In genomic region chr10:79176949-79177602, GRCh38 we compare ENCODE assay signal across 1 cellular context.
TF ChIP-seq lines count a peak whose summit lies in the region.

No MANE protein-coding gene starts in this region.

TF ChIP-seq in HepG2, 621 proteins besides CTCF, POLR2A, EP300 and RAD21 (continued from another document and continues in another):
- TF ChIP-seq HMGXB4 (CRISPR knock-in tag; IDR thresholded peaks at IDR 0.05; ENCODE audit: borderline replicate concordance in 1 of 2, low read depth in 1 of 2) = peak in 1 of 2 experiments; percentile 57; a peak in 2 of 4 replicates
- no peak for TF ChIP-seq ZNF616 (CRISPR knock-in tag; IDR thresholded peaks at IDR 0.05; ENCODE audit: low read depth)
- no peak for TF ChIP-seq TMF1 (CRISPR knock-in tag; IDR thresholded peaks at IDR 0.05; ENCODE audit: low read depth)
- peak; percentile 63; the same call in 1 of the 2 replicates for TF ChIP-seq ZMAT3 (CRISPR knock-in tag; conservative IDR thresholded peaks at IDR 0.05)
- peak; percentile 90; the same call in 1 of the 2 replicates for TF ChIP-seq ZNF710 (CRISPR knock-in tag; IDR thresholded peaks at IDR 0.05; ENCODE audit: borderline replicate concordance)
- no peak for TF ChIP-seq NONO (IDR thresholded peaks at IDR 0.05)
- no peak for TF ChIP-seq NONO (CRISPR knock-in tag; conservative IDR thresholded peaks at IDR 0.05)
- TF ChIP-seq ZBTB8A (CRISPR knock-in tag; IDR thresholded peaks at IDR 0.05; ENCODE audit: borderline replicate concordance, low read depth) = no peak
- TF ChIP-seq EHMT2 (IDR thresholded peaks at IDR 0.05; ENCODE audit: borderline replicate concordance, low read depth, low read length) = no peak
- TF ChIP-seq, protein P1, sequence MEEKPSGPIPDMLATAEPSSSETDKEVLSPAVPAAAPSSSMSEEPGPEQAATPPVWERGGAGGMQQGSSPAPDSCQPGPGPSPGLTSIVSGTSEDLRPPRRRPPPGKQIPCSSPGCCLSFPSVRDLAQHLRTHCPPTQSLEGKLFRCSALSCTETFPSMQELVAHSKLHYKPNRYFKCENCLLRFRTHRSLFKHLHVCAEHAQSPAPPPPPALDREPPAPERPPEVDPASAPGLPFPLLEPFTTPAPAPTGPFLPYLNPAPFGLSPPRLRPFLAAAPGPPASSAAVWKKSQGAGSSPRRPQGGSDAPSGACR (CRISPR knock-in tag; IDR thresholded peaks at IDR 0.05) = peak; percentile 81; the same call in 1 of the 2 replicates
- TF ChIP-seq NCOA5 (CRISPR knock-in tag; IDR thresholded peaks at IDR 0.05) = no peak
- no peak for TF ChIP-seq PLSCR1 (CRISPR knock-in tag; IDR thresholded peaks at IDR 0.05; ENCODE audit: borderline replicate concordance)
- TF ChIP-seq GATAD1 (CRISPR knock-in tag; IDR thresholded peaks at IDR 0.05) = no peak
- no peak for TF ChIP-seq SALL2 (CRISPR knock-in tag; IDR thresholded peaks at IDR 0.05)
- no peak for TF ChIP-seq CAMTA2 (CRISPR knock-in tag; IDR thresholded peaks at IDR 0.05; ENCODE audit: borderline replicate concordance)
- TF ChIP-seq REL (CRISPR knock-in tag; conservative IDR thresholded peaks at IDR 0.05) = no peak
- TF ChIP-seq TAF15 (IDR thresholded peaks at IDR 0.05; ENCODE audit: low read depth, low read length, poor library complexity, severe bottlenecking) = no peak
- no peak for TF ChIP-seq ARNT (IDR thresholded peaks at IDR 0.05)
- no peak for TF ChIP-seq POLR2G (IDR thresholded peaks at IDR 0.05; ENCODE audit: low read depth, low read length)
- TF ChIP-seq ZNF460 (CRISPR knock-in tag; IDR thresholded peaks at IDR 0.05; ENCODE audit: borderline replicate concordance) = no peak
- TF ChIP-seq NFE2L2 (IDR thresholded peaks at IDR 0.05; ENCODE audit: low read length) = no peak
- TF ChIP-seq MAX (IDR thresholded peaks at IDR 0.05) = peak; percentile 55
- no peak for TF ChIP-seq RBM22 (optimal IDR thresholded peaks at IDR 0.05; ENCODE audit: low read length)
- no peak for TF ChIP-seq HIC2 (CRISPR knock-in tag; IDR thresholded peaks at IDR 0.05; ENCODE audit: low read depth)
- TF ChIP-seq NCOR1 (IDR thresholded peaks at IDR 0.05; ENCODE audit: borderline replicate concordance, low read length) = no peak
- TF ChIP-seq ZC3H13 (CRISPR knock-in tag; IDR thresholded peaks at IDR 0.05) = no peak
- TF ChIP-seq NFIC (IDR thresholded peaks at IDR 0.05; ENCODE audit: low read length) = no peak
- TF ChIP-seq, protein P2, sequence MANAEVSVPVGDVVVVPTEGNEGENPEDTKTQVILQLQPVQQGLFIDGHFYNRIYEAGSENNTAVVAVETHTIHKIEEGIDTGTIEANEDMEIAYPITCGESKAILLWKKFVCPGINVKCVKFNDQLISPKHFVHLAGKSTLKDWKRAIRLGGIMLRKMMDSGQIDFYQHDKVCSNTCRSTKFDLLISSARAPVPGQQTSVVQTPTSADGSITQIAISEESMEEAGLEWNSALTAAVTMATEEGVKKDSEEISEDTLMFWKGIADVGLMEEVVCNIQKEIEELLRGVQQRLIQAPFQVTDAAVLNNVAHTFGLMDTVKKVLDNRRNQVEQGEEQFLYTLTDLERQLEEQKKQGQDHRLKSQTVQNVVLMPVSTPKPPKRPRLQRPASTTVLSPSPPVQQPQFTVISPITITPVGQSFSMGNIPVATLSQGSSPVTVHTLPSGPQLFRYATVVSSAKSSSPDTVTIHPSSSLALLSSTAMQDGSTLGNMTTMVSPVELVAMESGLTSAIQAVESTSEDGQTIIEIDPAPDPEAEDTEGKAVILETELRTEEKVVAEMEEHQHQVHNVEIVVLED (CRISPR knock-in tag; IDR thresholded peaks at IDR 0.05; ENCODE audit: borderline replicate concordance) = 0 out of 2 replicates have a peak, but pooled peaks have one; percentile 19
- TF ChIP-seq CREM (IDR thresholded peaks at IDR 0.05) = peak; percentile 33; the same call in 1 of the 2 replicates
- no peak for TF ChIP-seq CREM (CRISPR knock-in tag; IDR thresholded peaks at IDR 0.05)
- TF ChIP-seq, protein P3, sequence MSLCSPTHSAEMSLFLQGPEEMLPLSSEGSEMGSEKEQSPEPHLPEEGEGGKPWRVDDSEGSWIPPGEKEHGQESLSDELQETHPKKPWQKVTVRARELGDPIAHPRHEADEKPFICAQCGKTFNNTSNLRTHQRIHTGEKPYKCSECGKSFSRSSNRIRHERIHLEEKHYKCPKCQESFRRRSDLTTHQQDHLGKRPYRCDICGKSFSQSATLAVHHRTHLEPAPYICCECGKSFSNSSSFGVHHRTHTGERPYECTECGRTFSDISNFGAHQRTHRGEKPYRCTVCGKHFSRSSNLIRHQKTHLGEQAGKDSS (CRISPR knock-in tag; IDR thresholded peaks at IDR 0.05; ENCODE audit: borderline replicate concordance, low read depth) = peak; percentile 50; the same call in 1 of the 2 replicates
- no peak for TF ChIP-seq YY1 (IDR thresholded peaks at IDR 0.05; ENCODE audit: insufficient read depth, insufficient replicate concordance, low read depth, low read length)
- TF ChIP-seq RAD51 (IDR thresholded peaks at IDR 0.05; ENCODE audit: borderline replicate concordance) = no peak
- TF ChIP-seq POGK (CRISPR knock-in tag; conservative IDR thresholded peaks at IDR 0.05) = no peak
- TF ChIP-seq ZFP62 (CRISPR knock-in tag; IDR thresholded peaks at IDR 0.05) = no peak
- no peak for TF ChIP-seq U2AF1 (optimal IDR thresholded peaks at IDR 0.05; ENCODE audit: low read depth, low read length)
- no peak for TF ChIP-seq ZFP1 (CRISPR knock-in tag; IDR thresholded peaks at IDR 0.05)
- no peak for TF ChIP-seq ZNF256 (CRISPR knock-in tag; conservative IDR thresholded peaks at IDR 0.05)
- no peak for TF ChIP-seq EZH2 (conservative IDR thresholded peaks at IDR 0.05; ENCODE audit: low read depth, low read length)
- no peak for TF ChIP-seq ZNF781 (CRISPR knock-in tag; IDR thresholded peaks at IDR 0.05; ENCODE audit: borderline replicate concordance, not compliant biosample characterization)
- no peak for TF ChIP-seq TCF12 (IDR thresholded peaks at IDR 0.05)
- peak; percentile 85; the same call in 1 of the 2 replicates for TF ChIP-seq TCF12 (CRISPR knock-in tag; IDR thresholded peaks at IDR 0.05)
- no peak for TF ChIP-seq ZBTB2 (CRISPR knock-in tag; IDR thresholded peaks at IDR 0.05; ENCODE audit: low read depth)
- TF ChIP-seq ZKSCAN8 (CRISPR knock-in tag; IDR thresholded peaks at IDR 0.05; ENCODE audit: borderline replicate concordance) = peak; percentile 59; the same call in 1 of the 2 replicates
- no peak for TF ChIP-seq STAT5B (CRISPR knock-in tag; IDR thresholded peaks at IDR 0.05)
- no peak for TF ChIP-seq HOXA7 (CRISPR knock-in tag; IDR thresholded peaks at IDR 0.05)
